ENCODE assay signal across 24 cellular contexts in genomic region chrX:47327902-47328301, GRCh38. TPM values are rescaled to one million over a fixed set of nuclear protein-coding genes. Genes with fewer than 3 reads are reported as not detected.
"Had no signal": no experiment of that assay in that cellular context is flagged by ENCODE, and none has a peak within 500 bp of the region (broad histone marks: within the 10 kb centered on the region; RNA-seq: fewer than 3 reads in every experiment).

No MANE protein-coding gene starts in this region.

- H3K9me3 ChIP-seq: esophagus muscularis mucosa, gastroesophageal sphincter, heart left ventricle, left lung, prostate gland, right atrium auricular region, sigmoid colon, stomach, thyroid gland had no signal

- H3K4me1 ChIP-seq: esophagus muscularis mucosa, foreskin keratinocyte, gastroesophageal sphincter, heart left ventricle, left lung, prostate gland, right atrium auricular region, sigmoid colon, stomach, thyroid gland had no signal

- H3K27ac ChIP-seq: dorsolateral prefrontal cortex, esophagus muscularis mucosa, foreskin keratinocyte, gastroesophageal sphincter, heart left ventricle, hepatocyte, left lung, prostate gland, right atrium auricular region, sigmoid colon, stomach, thyroid gland had no signal

- DNase-seq: dorsolateral prefrontal cortex; effector CD4-positive, alpha-beta T cell; foreskin keratinocyte; heart left ventricle; left cardiac atrium; left lung; mesenchymal stem cell; midbrain; naive thymus-derived CD8-positive, alpha-beta T cell; nucleus accumbens; stimulated activated CD4-positive, alpha-beta T cell treated with anti-CD3 and anti-CD28 coated beads, Interleukin-2, amount 100 ng/mL, for 24 hours; stimulated activated CD4-positive, alpha-beta T cell treated with anti-CD3 and anti-CD28 coated beads, Interleukin-4, amount 100 ng/mL, for 24 hours; stimulated activated naive CD4-positive, alpha-beta T cell treated with Interleukin-2 at 50 U/mL for 16 hours; stomach; thyroid gland had no signal

- H3K36me3 ChIP-seq: esophagus muscularis mucosa, gastroesophageal sphincter, heart left ventricle, left lung, prostate gland, right atrium auricular region, sigmoid colon, stomach, thyroid gland had no signal

- H3K27me3 ChIP-seq: esophagus muscularis mucosa, foreskin keratinocyte, gastroesophageal sphincter, hepatocyte, left lung, right atrium auricular region, sigmoid colon, thyroid gland had no signal

- H3K4me3 ChIP-seq: dorsolateral prefrontal cortex, esophagus muscularis mucosa, gastroesophageal sphincter, heart left ventricle, hepatocyte, left lung, prostate gland, right atrium auricular region, sigmoid colon, stomach, thyroid gland had no signal

RNA-seq across cellular contexts. Expression of gene ZNF157, which starts 42.5 kb away (rescaled TPM):
- total RNA-seq: epithelial cell of proximal tubule, lung microvascular endothelial cell, subcutaneous adipose tissue had no signal
